19 cellular contexts compared by ENCODE assay signal in genomic region chr1:66490817-66491216, GRCh38. TPM values are rescaled to one million over a fixed set of nuclear protein-coding genes. Genes with fewer than 3 reads are reported as not detected.
DNase-seq lines count a peak whose midpoint lies in the region; ATAC-seq and TF ChIP-seq lines count a peak whose summit lies in the region.
"Had no signal": no experiment of that assay in that cellular context is flagged by ENCODE, and none has a peak within 500 bp of the region (broad histone marks: within the 10 kb centered on the region; RNA-seq: fewer than 3 reads in every experiment).

No MANE protein-coding gene starts in this region.

- TF ChIP-seq EP300 in ovary (IDR thresholded peaks at IDR 0.05), result no peak

- TF ChIP-seq POLR2A in ovary (IDR thresholded peaks at IDR 0.05) (no peak), thyroid gland (IDR thresholded peaks at IDR 0.05) (no peak)

- TF ChIP-seq CTCF in brain microvascular endothelial cell (IDR thresholded peaks at IDR 0.05; ENCODE audit: low read depth, low read length, missing control alignments) (no peak), ovary (IDR thresholded peaks at IDR 0.05) (no peak), thyroid gland (IDR thresholded peaks at IDR 0.05) (no peak)

- ATAC-seq in Right ventricle myocardium superior (ENCODE audit: poor library complexity) (peak; percentile 87), HG03354 (IDR thresholded peaks at IDR 0.05; ENCODE audit: poor library complexity, severe bottlenecking, unreplicated experiment) (peak; percentile 88)
- ATAC-seq: foreskin keratinocyte, HepG2, Panc1 had no signal

- H3K27me3 ChIP-seq in brain microvascular endothelial cell (replicated peaks) (no peaks in the 10 kb centered on the region), ovary (no peaks in the 10 kb centered on the region), thyroid gland (no peaks in the 10 kb centered on the region)
- H3K27me3 ChIP-seq: foreskin keratinocyte, pancreas had no signal

- no peaks in the 10 kb centered on the region for H3K4me1 ChIP-seq in ovary (ENCODE audit: insufficient read depth)
- H3K4me1 ChIP-seq in thyroid gland, result no peaks in the 10 kb centered on the region
- H3K4me1 ChIP-seq: pancreas had no signal

- WGBS in ovary, 3 donors, result 51 to 73% (median 58%) methylated on average over 2 of the region's 2 CpGs
- 75 to 78% methylated on average over 2 of the region's 2 CpGs for WGBS in thyroid gland, 2 donors

- in situ Hi-C loops in brain microvascular endothelial cell (cut with HindIII; ENCODE audit: low pct_ligation_motif_present, low sequenced_read_pairs), result no loop called here

- H3K27ac ChIP-seq in brain microvascular endothelial cell (no peak overlapping the region), ovary (no peak overlapping the region), thyroid gland (no peak overlapping the region)
- H3K27ac ChIP-seq: foreskin keratinocyte, pancreas had no signal

- H3K36me3 ChIP-seq in brain microvascular endothelial cell (replicated peaks) (no peaks in the 10 kb centered on the region), ovary (no peaks in the 10 kb centered on the region), thyroid gland (no peaks in the 10 kb centered on the region)
- H3K36me3 ChIP-seq: pancreas had no signal

- DNase-seq in Right ventricle myocardium superior, result no peak
- no peak for DNase-seq in cardiac septum (ENCODE audit: low spot score)
- DNase-seq in brain microvascular endothelial cell, result peak; percentile 52
- DNase-seq in ovary, result no peak
- no peak for DNase-seq in NCI-H526 treated with DMSO at 0.1 percent for 48 hours (lab: John Stamatoyannopoulos, UW)
- no peak for DNase-seq in thyroid gland
- DNase-seq in Ammon's horn (ENCODE audit: low spot score), result no peak
- DNase-seq: activated CD4-positive, alpha-beta T cell treated with anti-CD3 and anti-CD28 coated beads for 48 hours; activated T-cell treated with anti-CD3 and anti-CD28 coated beads, Interleukin-2, amount 50 U/mL, for 48 hours; amygdala; foreskin keratinocyte; H7; immature natural killer cell; midbrain; NCI-H1417; pancreas had no signal

- intact Hi-C loops in Right ventricle myocardium superior (cut with DNase I), result no loop called here
- intact Hi-C loops in cardiac septum (cut with DNase I), result no loop called here
- intact Hi-C loops in ovary (cut with DNase I), result no loop called here
- intact Hi-C loops in thyroid gland (cut with DNase I), result no loop called here

- H3K9me3 ChIP-seq in ovary, result no peaks in the 10 kb centered on the region
- H3K9me3 ChIP-seq in thyroid gland, result no peaks in the 10 kb centered on the region
- H3K9me3 ChIP-seq: pancreas had no signal

- H3K4me3 ChIP-seq in brain microvascular endothelial cell (ENCODE audit: low read depth, low read length) (no peak overlapping the region), ovary (no peak overlapping the region), thyroid gland (replicated peaks in 1 of 3) (no peak overlapping the region)
- H3K4me3 ChIP-seq: pancreas had no signal

RNA-seq across cellular contexts. Expression of gene SGIP1, which starts 43.1 kb away (rescaled TPM):
- 3.6 TPM for total RNA-seq in Right ventricle myocardium superior
- total RNA-seq in cardiac septum, result 7.0 TPM
- total RNA-seq in ovary, result 1 to 10 TPM in 6 of 7 donors, under 1 TPM in 1; 0.91 to 4.5 (median 3.3) TPM
- polyA plus RNA-seq in ovary, result 1 to 10 TPM; 1.5 to 7.0 TPM
- total RNA-seq in thyroid gland, result 10 to 100 TPM; 18.7 to 25.6 (median 22.4) TPM
- total RNA-seq: HepG2 had no signal
- polyA plus RNA-seq: foreskin keratinocyte, HepG2, immature natural killer cell had no signal
